ENCODE assay signal across 8 cellular contexts in genomic region chr18:23498877-23499570, GRCh38. TPM values are rescaled to one million over a fixed set of nuclear protein-coding genes. Genes with fewer than 3 reads are reported as not detected.
DNase-seq lines count a peak whose midpoint lies in the region; ATAC-seq and TF ChIP-seq lines count a peak whose summit lies in the region.

No MANE protein-coding gene starts in this region.

- H2AFZ ChIP-seq in GM23338, result peak overlapping the region; percentile 69; the same call in 1 of the 2 replicates

- peaks cover 5% of the 10 kb centered on the region for H3K4me1 Mint-ChIP-seq in GM23338
- H3K4me1 Mint-ChIP-seq in immature natural killer cell, result peaks cover 36 to 49% of the 10 kb centered on the region in 2 donors

- peak; percentile 49 for ATAC-seq in GM23338
- ATAC-seq in GM21825 (IDR thresholded peaks at IDR 0.05; ENCODE audit: unreplicated experiment), result no peak

- H3K9me3 Mint-ChIP-seq in GM23338, result no peaks in the 10 kb centered on the region
- H3K9me3 Mint-ChIP-seq in immature natural killer cell, result no peaks in the 10 kb centered on the region

- H3K4me2 ChIP-seq in GM23338, result no peak overlapping the region

- H3K36me3 Mint-ChIP-seq in GM23338 (ENCODE audit: low read depth) (no peaks in the 10 kb centered on the region; the same call in 2 of the 3 replicates), immature natural killer cell (no peaks in the 10 kb centered on the region)

- DNase-seq in DMS 273 treated with DMSO at 0.1 percent for 48 hours (lab: John Stamatoyannopoulos, UW) (peak; percentile 55), GM23338 (ENCODE audit: low spot score) (peak; percentile 91), NCI-H1436 (lab: John Stamatoyannopoulos, UW) (peak; percentile 71), T-helper 2 cell (peak; percentile 20 to 88 (median 49)), ascending aorta (ENCODE audit: low spot score in 2 of 2) (peak in 1 of 2 donors; percentile 81), immature natural killer cell (peak; percentile 76 to 80 (median 79))
- peak; percentile 78 for DNase-seq in stimulated activated CD4-positive, alpha-beta T cell treated with anti-CD3 and anti-CD28 coated beads, Interleukin-15, amount 100 ng/mL, for 24 hours

- H3K4me3 Mint-ChIP-seq in GM23338 (no peak overlapping the region), immature natural killer cell (peak overlapping the region in 4 of 5 donors; percentile 3 to 46 (median 14))

- no peaks in the 10 kb centered on the region for H3K9me3 ChIP-seq in ascending aorta

- H3K4me3 ChIP-seq in GM23338, result no peak overlapping the region
- no peak overlapping the region for H3K4me3 ChIP-seq in ascending aorta

- H3K27me3 ChIP-seq in GM23338 (ENCODE audit: insufficient read depth), result peaks cover 17% of the 10 kb centered on the region
- H3K27me3 ChIP-seq in ascending aorta, result no peaks in the 10 kb centered on the region

- peaks cover 3% of the 10 kb centered on the region; the same call in 1 of the 2 replicates for H3K79me2 ChIP-seq in GM23338 (replicated peaks; ENCODE audit: insufficient read depth)

- H3K36me3 ChIP-seq in GM23338 (ENCODE audit: insufficient read depth) (no peaks in the 10 kb centered on the region), ascending aorta (no peaks in the 10 kb centered on the region)

- H3K27me3 Mint-ChIP-seq in GM23338 (ENCODE audit: insufficient read depth, low read depth, poor library complexity), result peaks cover 9% of the 10 kb centered on the region
- H3K27me3 Mint-ChIP-seq in immature natural killer cell (ENCODE audit: low read depth in 3 of 3), result peaks cover 8 to 25% (median 10%) of the 10 kb centered on the region in 3 donors

- intact Hi-C loops in ascending aorta (cut with DNase I), result no loop called here

- TF ChIP-seq CTCF in GM23338 (conservative IDR thresholded peaks at IDR 0.05; ENCODE audit: low read depth in 2 of 2) (peak; percentile 90 to 95), ascending aorta (IDR thresholded peaks at IDR 0.05) (peak; percentile 40 to 64 (median 59))

- H4K20me1 ChIP-seq in GM23338 (replicated peaks; ENCODE audit: insufficient read depth), result no peaks in the 10 kb centered on the region

- no peaks in the 10 kb centered on the region for H3K9me2 ChIP-seq in GM23338 (ENCODE audit: insufficient read depth)

- H3K27ac ChIP-seq in GM23338 (ENCODE audit: low read depth) (no peak overlapping the region), ascending aorta (peak overlapping the region; percentile 37 to 56)

- no peak overlapping the region for H3K27ac Mint-ChIP-seq in GM23338
- peak overlapping the region; percentile 36 to 83 (median 74) for H3K27ac Mint-ChIP-seq in immature natural killer cell

- H3F3A ChIP-seq in GM23338 (replicated peaks; ENCODE audit: low read depth), result 0 out of 2 replicates have a peak, but pooled peaks cover 2% of the 10 kb centered on the region

- H3K4me1 ChIP-seq in GM23338 (ENCODE audit: insufficient read depth), result peaks cover 7% of the 10 kb centered on the region
- peaks cover 0 to 12% of the 10 kb centered on the region in 2 donors for H3K4me1 ChIP-seq in ascending aorta

TF ChIP-seq in GM23338, 12 proteins besides CTCF, POLR2A, EP300 and RAD21:
- TF ChIP-seq POLR2AphosphoS5 (IDR thresholded peaks at IDR 0.05; ENCODE audit: low read depth), result no peak
- no peak for TF ChIP-seq NANOG (IDR thresholded peaks at IDR 0.05; ENCODE audit: borderline replicate concordance)
- no peak for TF ChIP-seq CREB1 (CRISPR knock-in tag; IDR thresholded peaks at IDR 0.05; ENCODE audit: low read depth)
- TF ChIP-seq EZH2phosphoT487 (IDR thresholded peaks at IDR 0.05; ENCODE audit: unreplicated experiment), result no peak
- TF ChIP-seq, protein P1, sequence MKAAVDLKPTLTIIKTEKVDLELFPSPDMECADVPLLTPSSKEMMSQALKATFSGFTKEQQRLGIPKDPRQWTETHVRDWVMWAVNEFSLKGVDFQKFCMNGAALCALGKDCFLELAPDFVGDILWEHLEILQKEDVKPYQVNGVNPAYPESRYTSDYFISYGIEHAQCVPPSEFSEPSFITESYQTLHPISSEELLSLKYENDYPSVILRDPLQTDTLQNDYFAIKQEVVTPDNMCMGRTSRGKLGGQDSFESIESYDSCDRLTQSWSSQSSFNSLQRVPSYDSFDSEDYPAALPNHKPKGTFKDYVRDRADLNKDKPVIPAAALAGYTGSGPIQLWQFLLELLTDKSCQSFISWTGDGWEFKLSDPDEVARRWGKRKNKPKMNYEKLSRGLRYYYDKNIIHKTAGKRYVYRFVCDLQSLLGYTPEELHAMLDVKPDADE (IDR thresholded peaks at IDR 0.05), result no peak
- TF ChIP-seq, protein P2, sequence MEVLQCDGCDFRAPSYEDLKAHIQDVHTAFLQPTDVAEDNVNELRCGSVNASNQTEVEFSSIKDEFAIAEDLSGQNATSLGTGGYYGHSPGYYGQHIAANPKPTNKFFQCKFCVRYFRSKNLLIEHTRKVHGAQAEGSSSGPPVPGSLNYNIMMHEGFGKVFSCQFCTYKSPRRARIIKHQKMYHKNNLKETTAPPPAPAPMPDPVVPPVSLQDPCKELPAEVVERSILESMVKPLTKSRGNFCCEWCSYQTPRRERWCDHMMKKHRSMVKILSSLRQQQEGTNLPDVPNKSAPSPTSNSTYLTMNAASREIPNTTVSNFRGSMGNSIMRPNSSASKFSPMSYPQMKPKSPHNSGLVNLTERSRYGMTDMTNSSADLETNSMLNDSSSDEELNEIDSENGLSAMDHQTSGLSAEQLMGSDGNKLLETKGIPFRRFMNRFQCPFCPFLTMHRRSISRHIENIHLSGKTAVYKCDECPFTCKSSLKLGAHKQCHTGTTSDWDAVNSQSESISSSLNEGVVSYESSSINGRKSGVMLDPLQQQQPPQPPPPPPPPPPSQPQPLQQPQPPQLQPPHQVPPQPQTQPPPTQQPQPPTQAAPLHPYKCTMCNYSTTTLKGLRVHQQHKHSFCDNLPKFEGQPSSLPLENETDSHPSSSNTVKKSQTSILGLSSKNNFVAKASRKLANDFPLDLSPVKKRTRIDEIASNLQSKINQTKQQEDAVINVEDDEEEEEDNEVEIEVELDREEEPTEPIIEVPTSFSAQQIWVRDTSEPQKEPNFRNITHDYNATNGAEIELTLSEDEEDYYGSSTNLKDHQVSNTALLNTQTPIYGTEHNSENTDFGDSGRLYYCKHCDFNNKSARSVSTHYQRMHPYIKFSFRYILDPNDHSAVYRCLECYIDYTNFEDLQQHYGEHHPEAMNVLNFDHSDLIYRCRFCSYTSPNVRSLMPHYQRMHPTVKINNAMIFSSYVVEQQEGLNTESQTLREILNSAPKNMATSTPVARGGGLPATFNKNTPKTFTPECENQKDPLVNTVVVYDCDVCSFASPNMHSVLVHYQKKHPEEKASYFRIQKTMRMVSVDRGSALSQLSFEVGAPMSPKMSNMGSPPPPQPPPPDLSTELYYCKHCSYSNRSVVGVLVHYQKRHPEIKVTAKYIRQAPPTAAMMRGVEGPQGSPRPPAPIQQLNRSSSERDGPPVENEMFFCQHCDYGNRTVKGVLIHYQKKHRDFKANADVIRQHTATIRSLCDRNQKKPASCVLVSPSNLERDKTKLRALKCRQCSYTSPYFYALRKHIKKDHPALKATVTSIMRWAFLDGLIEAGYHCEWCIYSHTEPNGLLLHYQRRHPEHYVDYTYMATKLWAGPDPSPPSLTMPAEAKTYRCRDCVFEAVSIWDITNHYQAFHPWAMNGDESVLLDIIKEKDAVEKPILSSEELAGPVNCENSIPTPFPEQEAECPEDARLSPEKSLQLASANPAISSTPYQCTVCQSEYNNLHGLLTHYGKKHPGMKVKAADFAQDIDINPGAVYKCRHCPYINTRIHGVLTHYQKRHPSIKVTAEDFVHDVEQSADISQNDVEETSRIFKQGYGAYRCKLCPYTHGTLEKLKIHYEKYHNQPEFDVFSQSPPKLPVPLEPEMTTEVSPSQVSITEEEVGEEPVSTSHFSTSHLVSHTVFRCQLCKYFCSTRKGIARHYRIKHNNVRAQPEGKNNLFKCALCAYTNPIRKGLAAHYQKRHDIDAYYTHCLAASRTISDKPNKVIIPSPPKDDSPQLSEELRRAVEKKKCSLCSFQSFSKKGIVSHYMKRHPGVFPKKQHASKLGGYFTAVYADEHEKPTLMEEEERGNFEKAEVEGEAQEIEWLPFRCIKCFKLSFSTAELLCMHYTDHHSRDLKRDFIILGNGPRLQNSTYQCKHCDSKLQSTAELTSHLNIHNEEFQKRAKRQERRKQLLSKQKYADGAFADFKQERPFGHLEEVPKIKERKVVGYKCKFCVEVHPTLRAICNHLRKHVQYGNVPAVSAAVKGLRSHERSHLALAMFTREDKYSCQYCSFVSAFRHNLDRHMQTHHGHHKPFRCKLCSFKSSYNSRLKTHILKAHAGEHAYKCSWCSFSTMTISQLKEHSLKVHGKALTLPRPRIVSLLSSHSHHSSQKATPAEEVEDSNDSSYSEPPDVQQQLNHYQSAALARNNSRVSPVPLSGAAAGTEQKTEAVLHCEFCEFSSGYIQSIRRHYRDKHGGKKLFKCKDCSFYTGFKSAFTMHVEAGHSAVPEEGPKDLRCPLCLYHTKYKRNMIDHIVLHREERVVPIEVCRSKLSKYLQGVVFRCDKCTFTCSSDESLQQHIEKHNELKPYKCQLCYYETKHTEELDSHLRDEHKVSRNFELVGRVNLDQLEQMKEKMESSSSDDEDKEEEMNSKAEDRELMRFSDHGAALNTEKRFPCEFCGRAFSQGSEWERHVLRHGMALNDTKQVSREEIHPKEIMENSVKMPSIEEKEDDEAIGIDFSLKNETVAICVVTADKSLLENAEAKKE (CRISPR knock-in tag; IDR thresholded peaks at IDR 0.05), result no peak
- no peak for TF ChIP-seq ZNF331 (CRISPR knock-in tag; IDR thresholded peaks at IDR 0.05; ENCODE audit: low read depth)
TF ChIP-seq in GM23338: peak in this region for 0.

RNA-seq across cellular contexts. Expression of gene RMC1, which starts 4.3 kb away (rescaled TPM):
- 18.9 and 23.3 TPM in 2 replicates for total RNA-seq in GM23338 (2014; rRNA removed; shearing (Covaris generic))
- 23.6 and 24.6 TPM in 2 replicates for polyA plus RNA-seq in GM23338 (2016; fragmentation: Nextera tagmentation; extraction: Ambion mirVana)
- total RNA-seq in ascending aorta, result 20.1 TPM
- polyA plus RNA-seq in immature natural killer cell, result 10 to 100 TPM; 33.4 to 67.1 (median 39.0) TPM

RNA-seq across cellular contexts. Expression of gene RIOK3, which starts 45.9 kb away (rescaled TPM):
- total RNA-seq in GM23338 (2014; rRNA removed; shearing (Covaris generic)), result 22.1 and 23.7 TPM in 2 replicates
- polyA plus RNA-seq in GM23338 (2016; fragmentation: Nextera tagmentation; extraction: Ambion mirVana) (20.8 and 22.7 TPM in 2 replicates), immature natural killer cell (10 to 100 TPM; 48.6 to 79.3 (median 72.8) TPM)
- total RNA-seq in ascending aorta, result 9.3 TPM
